Comparison of ENCODE assay signal across 8 cellular contexts in the genomic region with DNA sequence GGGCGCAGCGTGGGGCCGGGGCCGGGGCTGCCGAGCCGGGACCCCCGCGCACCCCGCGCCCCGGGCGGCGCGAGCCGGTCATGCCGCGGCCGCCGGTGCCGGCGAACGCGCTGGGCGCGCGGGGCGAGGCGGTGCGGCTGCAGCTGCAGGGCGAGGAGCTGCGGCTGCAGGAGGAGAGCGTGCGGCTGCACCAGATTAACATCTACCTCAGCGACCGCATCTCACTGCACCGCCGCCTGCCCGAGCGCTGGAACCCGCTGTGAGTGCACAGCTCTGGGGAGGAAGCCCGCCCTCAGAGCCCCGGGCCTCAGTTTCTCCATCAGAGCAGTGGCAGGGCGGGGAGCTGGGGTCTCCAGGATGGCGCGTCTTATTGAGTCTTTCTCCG. TPM values are rescaled to one million over a fixed set of nuclear protein-coding genes. Genes with fewer than 3 reads are reported as not detected.
A peak's percentile ranks its signal among the peaks of the same experiment; 100 is the strongest.
DNase-seq lines count a peak whose midpoint lies in the region; ATAC-seq and TF ChIP-seq lines count a peak whose summit lies in the region.

No MANE protein-coding gene starts in this region.

- H3K27me3 ChIP-seq in iPS-15b (ENCODE audit: control insufficient read depth, insufficient read depth, low read length), result peaks cover 25% of the 10 kb centered on the region
- H3K27me3 ChIP-seq in spleen (replicated peaks in 1 of 7), result peaks cover 0 to 52% (median 13%) of the 10 kb centered on the region in 7 donors

- peaks cover 24% of the 10 kb centered on the region for H3K4me1 Mint-ChIP-seq in activated T-helper 17 cell treated with anti-CD3 and anti-CD28 coated beads, Interleukin-2, amount 50 U/mL, for 72 hours

- H3K27ac ChIP-seq in spleen, result peak overlapping the region in 1 of 8 donors; percentile 22

- no peaks in the 10 kb centered on the region for H3K36me3 Mint-ChIP-seq in activated T-helper 17 cell treated with anti-CD3 and anti-CD28 coated beads, Interleukin-2, amount 50 U/mL, for 72 hours (ENCODE audit: low read depth)

- H3K4me3 Mint-ChIP-seq in activated T-helper 17 cell treated with anti-CD3 and anti-CD28 coated beads, Interleukin-2, amount 50 U/mL, for 72 hours, result peak overlapping the region; percentile 80

- TF ChIP-seq POLR2A in spleen (IDR thresholded peaks at IDR 0.05), result no peak

- ATAC-seq in HG03354 (IDR thresholded peaks at IDR 0.05; ENCODE audit: poor library complexity, severe bottlenecking, unreplicated experiment) (peak; percentile 46), GM19463 (IDR thresholded peaks at IDR 0.05; ENCODE audit: unreplicated experiment) (no peak), HG03442 (IDR thresholded peaks at IDR 0.05; ENCODE audit: unreplicated experiment) (no peak)
- peak; percentile 42 for ATAC-seq in activated T-helper 17 cell treated with anti-CD3 and anti-CD28 coated beads, Interleukin-2, amount 50 U/mL, for 72 hours (replicated peaks)

- peak overlapping the region; percentile 59 for H3K4me3 ChIP-seq in iPS-15b (ENCODE audit: low read depth, low read length)
- peak overlapping the region; percentile 41 to 82 (median 52) for H3K4me3 ChIP-seq in spleen

- DNase-seq in DMS 273 (lab: John Stamatoyannopoulos, UW; ENCODE audit: unreplicated experiment) (peak; percentile 70), DMS 273 treated with DMSO at 0.1 percent for 48 hours (lab: John Stamatoyannopoulos, UW) (no peak), spleen (peak; percentile 80)

- no peaks in the 10 kb centered on the region for H3K9me3 Mint-ChIP-seq in activated T-helper 17 cell treated with anti-CD3 and anti-CD28 coated beads, Interleukin-2, amount 50 U/mL, for 72 hours

- no peaks in the 10 kb centered on the region for H3K36me3 ChIP-seq in iPS-15b (ENCODE audit: control insufficient read depth, insufficient read depth, low read length)
- no peaks in the 10 kb centered on the region for H3K36me3 ChIP-seq in spleen

- peaks cover 4% of the 10 kb centered on the region for H3K4me1 ChIP-seq in iPS-15b (ENCODE audit: control insufficient read depth, insufficient read depth, low read length)
- peaks cover 8 to 27% (median 16%) of the 10 kb centered on the region in 6 donors for H3K4me1 ChIP-seq in spleen

- H3K27me3 Mint-ChIP-seq in activated T-helper 17 cell treated with anti-CD3 and anti-CD28 coated beads, Interleukin-2, amount 50 U/mL, for 72 hours, result peaks cover 6% of the 10 kb centered on the region

- no peak overlapping the region for H3K27ac Mint-ChIP-seq in activated T-helper 17 cell treated with anti-CD3 and anti-CD28 coated beads, Interleukin-2, amount 50 U/mL, for 72 hours

- TF ChIP-seq CTCF in spleen (IDR thresholded peaks at IDR 0.05 in 8 of 11, conservative IDR thresholded peaks at IDR 0.05 in 3 of 11), result no peak

- no peak overlapping the region for H3K9ac ChIP-seq in iPS-15b (ENCODE audit: low read depth, low read length)

- intact Hi-C loops in spleen (cut with DNase I; ENCODE audit: low total_unique reads), result no loop called here

- 0 to 2% (median 1%) methylated on average over 9 to 46 of the region's 46 CpGs for WGBS in spleen, 5 donors

- H3K9me3 ChIP-seq in iPS-15b (ENCODE audit: control insufficient read depth, insufficient read depth, low read length) (no peaks in the 10 kb centered on the region), spleen (no peaks in the 10 kb centered on the region)

RNA-seq across cellular contexts. Expression of gene GALNT12, which starts 0.3 kb away (rescaled TPM):
- total RNA-seq in activated T-helper 17 cell treated with anti-CD3 and anti-CD28 coated beads, Interleukin-2, amount 50 U/mL, for 72 hours, result 1 to 10 TPM; 4.1 to 5.5 TPM
- total RNA-seq in spleen, result 1 to 10 TPM; 1.2 to 3.2 (median 2.6) TPM
- 1 to 10 TPM; 2.1 to 2.6 (median 2.3) TPM for polyA plus RNA-seq in spleen

RNA-seq across cellular contexts. Expression of gene ANKS6, which starts 11.4 kb away (rescaled TPM):
- 10 to 100 TPM; 10.0 to 11.2 TPM for total RNA-seq in activated T-helper 17 cell treated with anti-CD3 and anti-CD28 coated beads, Interleukin-2, amount 50 U/mL, for 72 hours
- 1 to 10 TPM; 5.2 to 9.4 (median 7.0) TPM for total RNA-seq in spleen
- polyA plus RNA-seq in spleen, result 1 to 10 TPM; 4.9 to 8.2 (median 7.7) TPM

Comparison
In these comparisons a context has a peak if more than half of its experiments do, and no peak if none do; other contexts are left out.
1. ATAC-seq: peak in HG03354 (single experiment) and activated T-helper 17 cell treated with anti-CD3 and anti-CD28 coated beads, Interleukin-2, amount 50 U/mL, for 72 hours (single experiment); none in GM19463 (single experiment) and HG03442 (single experiment).